ENCODE assay signal across 9 cellular contexts in the genomic region with DNA sequence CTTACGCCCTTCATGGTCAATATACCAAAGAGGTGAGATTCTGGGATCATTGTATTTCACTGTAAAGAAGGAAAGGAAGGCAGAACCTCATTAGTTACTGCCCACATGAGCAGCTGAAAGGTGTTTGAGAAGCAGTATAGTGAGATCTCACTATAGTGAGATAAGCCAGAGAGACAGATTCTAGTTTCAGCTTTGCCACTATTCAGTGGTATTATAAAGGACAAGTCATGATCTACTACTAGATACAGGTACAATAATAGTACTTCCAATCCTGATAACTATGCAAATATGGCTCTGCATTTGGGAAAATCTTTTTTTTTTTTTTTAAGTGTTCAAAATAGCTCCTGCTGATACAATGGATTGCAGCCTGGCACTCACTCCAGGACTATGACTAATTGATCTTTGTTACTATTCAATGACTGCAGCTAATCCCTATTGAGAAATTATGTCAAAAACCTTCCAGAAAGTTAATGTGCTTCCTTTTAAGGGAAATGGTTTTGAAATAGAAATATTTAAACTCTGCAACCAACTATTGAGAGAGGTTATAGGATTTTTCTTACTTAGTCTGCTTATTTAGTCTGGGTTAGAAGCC. TPM values are rescaled to one million over a fixed set of nuclear protein-coding genes. Genes with fewer than 3 reads are reported as not detected.
DNase-seq lines count a peak whose midpoint lies in the region; ATAC-seq, FAIRE-seq and TF ChIP-seq lines count a peak whose summit lies in the region.
"Had no signal": no experiment of that assay in that cellular context is flagged by ENCODE, and none has a peak within 500 bp of the region (broad histone marks: within the 10 kb centered on the region; RNA-seq: fewer than 3 reads in every experiment).

No MANE protein-coding gene starts in this region.

- H3K4me1 ChIP-seq in endodermal cell (ENCODE audit: control insufficient read depth, insufficient read depth, low read length) = peaks cover 4% of the 10 kb centered on the region
- H3K4me1 ChIP-seq in stomach = peaks cover 9 to 21% (median 18%) of the 10 kb centered on the region in 4 donors

- H3K27ac ChIP-seq in endodermal cell (ENCODE audit: low read depth, low read length) (peak overlapping the region; percentile 77), stomach (peak overlapping the region; percentile 18 to 78 (median 72))

- no peaks in the 10 kb centered on the region for H3K27me3 Mint-ChIP-seq in endodermal cell (ENCODE audit: insufficient read depth)

- ATAC-seq in GM19397 (IDR thresholded peaks at IDR 0.05; ENCODE audit: unreplicated experiment) = peak; percentile 35
- ATAC-seq in HG03175 (IDR thresholded peaks at IDR 0.05; ENCODE audit: unreplicated experiment) = peak; percentile 46

- peaks cover 19% of the 10 kb centered on the region for H3K4me1 Mint-ChIP-seq in endodermal cell

- no peak for TF ChIP-seq EP300 in stomach (IDR thresholded peaks at IDR 0.05)

- peaks cover 5% of the 10 kb centered on the region for H3K36me3 Mint-ChIP-seq in endodermal cell (ENCODE audit: low read depth)

- no peak for TF ChIP-seq POLR2A in stomach (IDR thresholded peaks at IDR 0.05)

- TF ChIP-seq CTCF in endodermal cell (conservative IDR thresholded peaks at IDR 0.05) = no peak
- TF ChIP-seq CTCF in stomach (IDR thresholded peaks at IDR 0.05) = no peak

- H3K9me3 ChIP-seq in endodermal cell (ENCODE audit: control insufficient read depth, low read length) (no peaks in the 10 kb centered on the region), stomach (no peaks in the 10 kb centered on the region)

- H3K4me3 ChIP-seq in endodermal cell (ENCODE audit: low read length) (no peak overlapping the region), stomach (no peak overlapping the region), H7 (ENCODE audit: insufficient read depth, low read depth, low read length) (no peak overlapping the region)

- no peak overlapping the region for H3K9ac ChIP-seq in endodermal cell (ENCODE audit: extremely low read depth, low read length, poor library complexity, severe bottlenecking)

- 95 to 100% methylated on average over 1 of the region's 1 CpG for WGBS in endodermal cell (ENCODE audit: insufficient coverage in 1 of 2, insufficient read length in 1 of 2), 2 experiments
- WGBS in stomach, 5 donors = 48 to 68% (median 56%) methylated on average over 1 of the region's 1 CpG

- no peaks in the 10 kb centered on the region for H3K9me3 Mint-ChIP-seq in endodermal cell

- peak overlapping the region; percentile 18 for H3K27ac Mint-ChIP-seq in endodermal cell

- H3K36me3 ChIP-seq in endodermal cell (ENCODE audit: control insufficient read depth, insufficient read depth, low read length) = no peaks in the 10 kb centered on the region
- peaks cover 18 to 65% (median 33%) of the 10 kb centered on the region in 4 donors for H3K36me3 ChIP-seq in stomach
- H3K36me3 ChIP-seq in H7 (replicated peaks; ENCODE audit: control insufficient read depth, insufficient read depth, low read length) = no peaks in the 10 kb centered on the region

- H3K27me3 ChIP-seq in endodermal cell (ENCODE audit: control insufficient read depth, insufficient read depth, low read length, poor library complexity, severe bottlenecking) (no peaks in the 10 kb centered on the region), stomach (no peaks in the 10 kb centered on the region), H7 (ENCODE audit: control insufficient read depth, insufficient read depth, low read length) (no peaks in the 10 kb centered on the region)

- intact Hi-C loops in stomach (cut with DNase I; ENCODE audit: low total_unique reads) = no loop called here

- no peak for FAIRE-seq in GM19239 (lab: Jason Lieb, UNC)

- H3K4me3 Mint-ChIP-seq in endodermal cell = no peak overlapping the region

- DNase-seq in endodermal cell (no peak), stomach (no peak), NCI-H524 (lab: John Stamatoyannopoulos, UW) (no peak), GM19239 (ENCODE audit: insufficient read length, low spot score) (no peak), H7 (no peak), HUDEP-2 (lab: John Stamatoyannopoulos, UW; ENCODE audit: unreplicated experiment in 76 of 76) (no peak)
- DNase-seq: anterior cingulate cortex had no signal

RNA-seq across cellular contexts. Expression of gene DLAT, which starts 8.3 kb away (rescaled TPM):
- 10 to 100 TPM; 46.1 to 53.2 TPM for total RNA-seq in endodermal cell
- 43.6 TPM for polyA plus RNA-seq in endodermal cell (2013, experiment 1 of 2)
- polyA plus RNA-seq in endodermal cell (2013, experiment 2 of 2) = 41.4 TPM
- total RNA-seq in stomach = 10 to 100 TPM in 4 of 5 donors, 1 to 10 TPM in 1; 1.2 to 36.5 (median 13.9) TPM
- 10 to 100 TPM; 10.2 to 17.5 (median 14.7) TPM for polyA plus RNA-seq in stomach
- 94.0 and 105 TPM in 2 replicates for total RNA-seq in H7 (2014; rRNA removed; shearing (Covaris generic))

RNA-seq across cellular contexts. Expression of gene PIH1D2, which starts 57.0 kb away (rescaled TPM):
- total RNA-seq in endodermal cell (1 to 10 TPM; 1.5 to 1.9 TPM), stomach (10 to 100 TPM in 1 of 5 donors, 1 to 10 TPM in 1, under 1 TPM in 1, not detected in 2; 0.55 to 12.5 (median 3.3) TPM)
- 4.2 TPM for polyA plus RNA-seq in endodermal cell (2013, experiment 1 of 2)
- polyA plus RNA-seq in endodermal cell (2013, experiment 2 of 2) = 3.9 TPM
- 1 to 10 TPM; 1.6 to 4.4 (median 2.9) TPM for polyA plus RNA-seq in stomach
- total RNA-seq in H7 (2014; rRNA removed; shearing (Covaris generic)) = 0.37 and 1.0 TPM in 2 replicates

RNA-seq across cellular contexts. Expression of gene NKAPD1, which starts 57.2 kb away (rescaled TPM):
- total RNA-seq in endodermal cell (10 to 100 TPM; 22.9 to 24.7 TPM), stomach (10 to 100 TPM in 4 of 5 donors, 1 to 10 TPM in 1; 8.7 to 26.1 (median 23.5) TPM)
- polyA plus RNA-seq in endodermal cell (2013, experiment 1 of 2) = 23.0 TPM
- 22.6 TPM for polyA plus RNA-seq in endodermal cell (2013, experiment 2 of 2)
- polyA plus RNA-seq in stomach = 10 to 100 TPM; 11.1 to 16.8 (median 14.3) TPM
- 15.8 and 20.0 TPM in 2 replicates for total RNA-seq in H7 (2014; rRNA removed; shearing (Covaris generic))
